8 cellular contexts compared by ENCODE assay signal in the genomic region with DNA sequence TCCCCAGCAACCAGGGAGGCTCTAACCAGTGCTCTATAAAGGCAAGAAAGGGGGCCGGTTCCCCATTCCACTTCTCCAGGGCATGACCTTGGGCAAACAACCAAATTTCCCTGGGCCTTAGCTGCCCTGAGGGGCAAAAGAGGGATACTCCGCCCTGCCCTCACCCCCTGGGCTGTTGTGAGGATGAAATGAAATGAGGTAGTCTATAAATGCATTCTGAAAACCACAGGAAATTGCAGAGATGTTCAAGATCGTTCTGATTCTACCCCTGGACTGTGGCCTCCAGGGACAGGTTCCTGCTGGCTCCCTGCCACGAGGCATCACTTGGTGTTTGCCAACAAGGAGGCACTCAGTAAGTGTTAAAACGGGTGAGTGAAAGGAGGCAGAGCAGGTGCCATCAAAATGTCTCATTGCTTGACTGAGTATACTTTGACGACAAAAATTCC. TPM values are rescaled to one million over a fixed set of nuclear protein-coding genes. Genes with fewer than 3 reads are reported as not detected.
DNase-seq lines count a peak whose midpoint lies in the region; ATAC-seq and TF ChIP-seq lines count a peak whose summit lies in the region.

No MANE protein-coding gene starts in this region.

- WGBS in body of pancreas, 2 donors, result 20% methylated on average over 6 of the region's 6 CpGs

- H3K4me3 Mint-ChIP-seq in nephron progenitor cell, result no peak overlapping the region

- H3K4me1 Mint-ChIP-seq in nephron progenitor cell, result peaks cover 77% of the 10 kb centered on the region

- TF ChIP-seq CTCF in PC-3 (conservative IDR thresholded peaks at IDR 0.05; ENCODE audit: low read depth, low read length), result no peak
- no peak for TF ChIP-seq CTCF in body of pancreas (IDR thresholded peaks at IDR 0.05)
- no peak for TF ChIP-seq CTCF in nephron progenitor cell (IDR thresholded peaks at IDR 0.05)

- H3K4me1 ChIP-seq in PC-3 (ENCODE audit: insufficient read depth, low read length), result peaks cover 64% of the 10 kb centered on the region
- peaks cover 82% of the 10 kb centered on the region for H3K4me1 ChIP-seq in body of pancreas

- no peaks in the 10 kb centered on the region for H3K9me3 ChIP-seq in PC-3 (ENCODE audit: low read length)
- no peaks in the 10 kb centered on the region for H3K9me3 ChIP-seq in body of pancreas

- H3K4me2 ChIP-seq in PC-3 (ENCODE audit: low read length), result peak overlapping the region; percentile 78

- no peaks in the 10 kb centered on the region for H3K36me3 ChIP-seq in PC-3 (ENCODE audit: low read depth, low read length)
- no peaks in the 10 kb centered on the region for H3K36me3 ChIP-seq in body of pancreas (replicated peaks in 1 of 2; ENCODE audit: insufficient read depth in 1 of 2, low read depth in 2 of 2)

- POLR2A ChIA-PET in PC-3 (lab: Charles Lee; ENCODE audit: unreplicated experiment), result interaction anchor here (0.6 kb wide), 1 partner anchor 59 kb away, joined by 11 read pairs; no protein-coding TSS in a partner anchor

- H3K9me3 Mint-ChIP-seq in nephron progenitor cell, result no peaks in the 10 kb centered on the region

- H3F3A ChIP-seq in PC-3 (ENCODE audit: low read length, unreplicated experiment), result peaks cover 13% of the 10 kb centered on the region

- no peaks in the 10 kb centered on the region for H3K27me3 ChIP-seq in PC-3 (ENCODE audit: low read length)
- H3K27me3 ChIP-seq in body of pancreas, result no peaks in the 10 kb centered on the region

- ATAC-seq in PC-3 (peak; percentile 14), body of pancreas (no peak), GM21515 (IDR thresholded peaks at IDR 0.05; ENCODE audit: unreplicated experiment) (no peak), GM18868 (IDR thresholded peaks at IDR 0.05; ENCODE audit: unreplicated experiment) (no peak)

- no peak overlapping the region for H3K27ac Mint-ChIP-seq in nephron progenitor cell

- peaks cover 12% of the 10 kb centered on the region for H3K27me3 Mint-ChIP-seq in nephron progenitor cell (ENCODE audit: low read depth, poor library complexity)

- H3K4me3 ChIP-seq in PC-3 (ENCODE audit: low read length), result peak overlapping the region; percentile 37; the same call in 1 of the 2 replicates
- H3K4me3 ChIP-seq in body of pancreas, result no peak overlapping the region

- no peak for TF ChIP-seq POLR2A in body of pancreas (IDR thresholded peaks at IDR 0.05)

- no peak overlapping the region for H2AFZ ChIP-seq in PC-3 (ENCODE audit: low read length)

- DNase-seq in activated CD8-positive, alpha-beta memory T cell treated with anti-CD3 and anti-CD28 coated beads, Interleukin-2, amount 50 U/mL, for 4 hours, result peak; percentile 31
- no peak for DNase-seq in activated CD8-positive, alpha-beta memory T cell treated with anti-CD3 and anti-CD28 coated beads, Interleukin-2, amount 50 U/mL, for 48 hours
- DNase-seq in PC-3 (peak; percentile 81), body of pancreas (peak; percentile 41 to 64 (median 62)), mucosa of gallbladder (ENCODE audit: low spot score) (peak; percentile 68), nephron progenitor cell (no peak)

- peaks cover 73% of the 10 kb centered on the region for H3K79me2 ChIP-seq in PC-3 (ENCODE audit: low read length)

- CTCF ChIA-PET in PC-3 (lab: Charles Lee), result interaction anchor here (0.9 kb wide), 1 partner anchor 56 kb away, joined by 4 read pairs; no protein-coding TSS in a partner anchor

- peak overlapping the region; percentile 52 for H3K9ac ChIP-seq in PC-3 (ENCODE audit: low read length)

- BruUV-seq in PC-3 (replicated peaks; lab: Mats Ljungman, UMichigan), result no TSS peak

- intact Hi-C loops in PC-3 (cut with micrococcal nuclease), result loop anchor here (5.0 kb wide), 1 partner anchor 77 kb away; no protein-coding TSS in a partner anchor
- intact Hi-C loops in body of pancreas (cut with DNase I), result loop anchor here (10.0 kb wide), 1 partner anchor 109 kb away; no protein-coding TSS in a partner anchor

- peaks cover 18% of the 10 kb centered on the region; the same call in 1 of the 2 replicates for H4K20me1 ChIP-seq in PC-3 (ENCODE audit: low read length)

- H3K9me2 ChIP-seq in PC-3 (replicated peaks; ENCODE audit: low read length), result no peaks in the 10 kb centered on the region

- H3K27ac ChIP-seq in PC-3 (ENCODE audit: low read length) (peak overlapping the region; percentile 95), body of pancreas (peak overlapping the region in 3 of 4 donors; percentile 53 to 72 (median 58))

- H3K36me3 Mint-ChIP-seq in nephron progenitor cell (ENCODE audit: low read depth), result peaks cover 4% of the 10 kb centered on the region

RNA-seq across cellular contexts. Expression of a gene that starts 5.7 kb away (rescaled TPM):
- total RNA-seq in PC-3 (2014; rRNA removed), result 25.2 and 38.0 TPM in 2 replicates
- 10 to 100 TPM; 30.1 to 70.5 TPM for total RNA-seq in body of pancreas
- 75.9 TPM for total RNA-seq in mucosa of gallbladder

Comparison
In these comparisons a context has a peak if more than half of its experiments do, and no peak if none do; other contexts are left out.
1. DNase-seq: peak in activated CD8-positive, alpha-beta memory T cell treated with anti-CD3 and anti-CD28 coated beads, Interleukin-2, amount 50 U/mL, for 4 hours (single experiment), PC-3 (single experiment), body of pancreas (4 of 4) and mucosa of gallbladder (single experiment); none in activated CD8-positive, alpha-beta memory T cell treated with anti-CD3 and anti-CD28 coated beads, Interleukin-2, amount 50 U/mL, for 48 hours (single experiment) and nephron progenitor cell (single experiment).